ENCODE assay signal across 1 cellular context in the genomic region with DNA sequence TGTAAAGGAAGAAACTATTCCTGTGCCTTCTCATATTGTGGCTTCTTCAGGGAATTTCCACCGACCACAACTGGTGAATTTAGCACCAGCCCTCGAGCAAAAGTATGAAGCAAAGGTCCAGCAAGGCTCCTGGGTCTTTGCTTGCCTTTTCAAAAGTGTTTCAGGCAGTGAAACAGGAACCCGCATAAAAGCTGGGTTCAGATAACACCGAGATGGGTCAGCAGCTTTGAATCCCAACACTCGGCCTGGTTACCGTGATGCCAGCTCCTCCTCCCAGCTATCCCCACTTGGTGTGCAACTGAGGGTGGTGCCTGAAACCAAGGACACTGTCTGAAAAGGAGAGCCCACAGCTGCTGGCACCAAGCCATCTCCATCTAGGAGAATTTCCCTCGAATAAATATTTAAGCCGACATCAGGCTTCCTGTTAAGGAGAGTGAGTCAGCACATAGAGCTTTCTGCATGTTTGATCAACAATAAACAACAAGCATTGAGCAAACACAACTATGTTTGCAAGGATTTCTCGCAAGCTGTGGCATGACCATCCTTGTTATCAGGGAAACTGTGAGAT.
TF ChIP-seq lines count a peak whose summit lies in the region.

No MANE protein-coding gene starts in this region.

TF ChIP-seq in HepG2, 621 proteins besides CTCF, POLR2A, EP300 and RAD21 (continued from another document and continues in another):
- TF ChIP-seq ZNF709 (CRISPR knock-in tag; IDR thresholded peaks at IDR 0.05) (no peak), ZNF790 (CRISPR knock-in tag; IDR thresholded peaks at IDR 0.05; ENCODE audit: borderline replicate concordance) (no peak), NRL (CRISPR knock-in tag; IDR thresholded peaks at IDR 0.05; ENCODE audit: borderline replicate concordance) (no peak), TARDBP (CRISPR knock-in tag; IDR thresholded peaks at IDR 0.05) (peak; percentile 62; the same call in 1 of the 2 replicates), ZC3H4 (CRISPR knock-in tag; IDR thresholded peaks at IDR 0.05; ENCODE audit: borderline replicate concordance) (no peak), ZFAT (CRISPR knock-in tag; conservative IDR thresholded peaks at IDR 0.05) (no peak), ZMYM2 (CRISPR knock-in tag; IDR thresholded peaks at IDR 0.05) (0 out of 2 replicates have a peak, but pooled peaks have one; percentile 31), ASH2L (IDR thresholded peaks at IDR 0.05; ENCODE audit: insufficient read length, low read depth, low read length) (no peak), KDM5A (IDR thresholded peaks at IDR 0.05; ENCODE audit: borderline replicate concordance, low read length) (no peak), ZSCAN20 (CRISPR knock-in tag; IDR thresholded peaks at IDR 0.05; ENCODE audit: borderline replicate concordance) (no peak), ARNTL (CRISPR knock-in tag; IDR thresholded peaks at IDR 0.05) (0 out of 2 replicates have a peak, but pooled peaks have one; percentile 22), SRF (IDR thresholded peaks at IDR 0.05; ENCODE audit: low read depth, low read length) (peak; percentile 68; the same call in 1 of the 2 replicates), ZNF383 (CRISPR knock-in tag; IDR thresholded peaks at IDR 0.05; ENCODE audit: borderline replicate concordance) (no peak), ZMYM4 (CRISPR knock-in tag; IDR thresholded peaks at IDR 0.05) (peak; percentile 59; the same call in 1 of the 2 replicates), ZNF446 (CRISPR knock-in tag; IDR thresholded peaks at IDR 0.05) (no peak), KDM4B (CRISPR knock-in tag; IDR thresholded peaks at IDR 0.05) (no peak), ZNF562 (CRISPR knock-in tag; IDR thresholded peaks at IDR 0.05; ENCODE audit: borderline replicate concordance) (no peak), PTBP1 (IDR thresholded peaks at IDR 0.05; ENCODE audit: low read depth, low read length, poor library complexity, severe bottlenecking) (no peak)
- TF ChIP-seq, protein P1, sequence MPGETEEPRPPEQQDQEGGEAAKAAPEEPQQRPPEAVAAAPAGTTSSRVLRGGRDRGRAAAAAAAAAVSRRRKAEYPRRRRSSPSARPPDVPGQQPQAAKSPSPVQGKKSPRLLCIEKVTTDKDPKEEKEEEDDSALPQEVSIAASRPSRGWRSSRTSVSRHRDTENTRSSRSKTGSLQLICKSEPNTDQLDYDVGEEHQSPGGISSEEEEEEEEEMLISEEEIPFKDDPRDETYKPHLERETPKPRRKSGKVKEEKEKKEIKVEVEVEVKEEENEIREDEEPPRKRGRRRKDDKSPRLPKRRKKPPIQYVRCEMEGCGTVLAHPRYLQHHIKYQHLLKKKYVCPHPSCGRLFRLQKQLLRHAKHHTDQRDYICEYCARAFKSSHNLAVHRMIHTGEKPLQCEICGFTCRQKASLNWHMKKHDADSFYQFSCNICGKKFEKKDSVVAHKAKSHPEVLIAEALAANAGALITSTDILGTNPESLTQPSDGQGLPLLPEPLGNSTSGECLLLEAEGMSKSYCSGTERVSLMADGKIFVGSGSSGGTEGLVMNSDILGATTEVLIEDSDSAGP (CRISPR knock-in tag; IDR thresholded peaks at IDR 0.05; ENCODE audit: borderline replicate concordance) = no peak
- TF ChIP-seq, protein P2, sequence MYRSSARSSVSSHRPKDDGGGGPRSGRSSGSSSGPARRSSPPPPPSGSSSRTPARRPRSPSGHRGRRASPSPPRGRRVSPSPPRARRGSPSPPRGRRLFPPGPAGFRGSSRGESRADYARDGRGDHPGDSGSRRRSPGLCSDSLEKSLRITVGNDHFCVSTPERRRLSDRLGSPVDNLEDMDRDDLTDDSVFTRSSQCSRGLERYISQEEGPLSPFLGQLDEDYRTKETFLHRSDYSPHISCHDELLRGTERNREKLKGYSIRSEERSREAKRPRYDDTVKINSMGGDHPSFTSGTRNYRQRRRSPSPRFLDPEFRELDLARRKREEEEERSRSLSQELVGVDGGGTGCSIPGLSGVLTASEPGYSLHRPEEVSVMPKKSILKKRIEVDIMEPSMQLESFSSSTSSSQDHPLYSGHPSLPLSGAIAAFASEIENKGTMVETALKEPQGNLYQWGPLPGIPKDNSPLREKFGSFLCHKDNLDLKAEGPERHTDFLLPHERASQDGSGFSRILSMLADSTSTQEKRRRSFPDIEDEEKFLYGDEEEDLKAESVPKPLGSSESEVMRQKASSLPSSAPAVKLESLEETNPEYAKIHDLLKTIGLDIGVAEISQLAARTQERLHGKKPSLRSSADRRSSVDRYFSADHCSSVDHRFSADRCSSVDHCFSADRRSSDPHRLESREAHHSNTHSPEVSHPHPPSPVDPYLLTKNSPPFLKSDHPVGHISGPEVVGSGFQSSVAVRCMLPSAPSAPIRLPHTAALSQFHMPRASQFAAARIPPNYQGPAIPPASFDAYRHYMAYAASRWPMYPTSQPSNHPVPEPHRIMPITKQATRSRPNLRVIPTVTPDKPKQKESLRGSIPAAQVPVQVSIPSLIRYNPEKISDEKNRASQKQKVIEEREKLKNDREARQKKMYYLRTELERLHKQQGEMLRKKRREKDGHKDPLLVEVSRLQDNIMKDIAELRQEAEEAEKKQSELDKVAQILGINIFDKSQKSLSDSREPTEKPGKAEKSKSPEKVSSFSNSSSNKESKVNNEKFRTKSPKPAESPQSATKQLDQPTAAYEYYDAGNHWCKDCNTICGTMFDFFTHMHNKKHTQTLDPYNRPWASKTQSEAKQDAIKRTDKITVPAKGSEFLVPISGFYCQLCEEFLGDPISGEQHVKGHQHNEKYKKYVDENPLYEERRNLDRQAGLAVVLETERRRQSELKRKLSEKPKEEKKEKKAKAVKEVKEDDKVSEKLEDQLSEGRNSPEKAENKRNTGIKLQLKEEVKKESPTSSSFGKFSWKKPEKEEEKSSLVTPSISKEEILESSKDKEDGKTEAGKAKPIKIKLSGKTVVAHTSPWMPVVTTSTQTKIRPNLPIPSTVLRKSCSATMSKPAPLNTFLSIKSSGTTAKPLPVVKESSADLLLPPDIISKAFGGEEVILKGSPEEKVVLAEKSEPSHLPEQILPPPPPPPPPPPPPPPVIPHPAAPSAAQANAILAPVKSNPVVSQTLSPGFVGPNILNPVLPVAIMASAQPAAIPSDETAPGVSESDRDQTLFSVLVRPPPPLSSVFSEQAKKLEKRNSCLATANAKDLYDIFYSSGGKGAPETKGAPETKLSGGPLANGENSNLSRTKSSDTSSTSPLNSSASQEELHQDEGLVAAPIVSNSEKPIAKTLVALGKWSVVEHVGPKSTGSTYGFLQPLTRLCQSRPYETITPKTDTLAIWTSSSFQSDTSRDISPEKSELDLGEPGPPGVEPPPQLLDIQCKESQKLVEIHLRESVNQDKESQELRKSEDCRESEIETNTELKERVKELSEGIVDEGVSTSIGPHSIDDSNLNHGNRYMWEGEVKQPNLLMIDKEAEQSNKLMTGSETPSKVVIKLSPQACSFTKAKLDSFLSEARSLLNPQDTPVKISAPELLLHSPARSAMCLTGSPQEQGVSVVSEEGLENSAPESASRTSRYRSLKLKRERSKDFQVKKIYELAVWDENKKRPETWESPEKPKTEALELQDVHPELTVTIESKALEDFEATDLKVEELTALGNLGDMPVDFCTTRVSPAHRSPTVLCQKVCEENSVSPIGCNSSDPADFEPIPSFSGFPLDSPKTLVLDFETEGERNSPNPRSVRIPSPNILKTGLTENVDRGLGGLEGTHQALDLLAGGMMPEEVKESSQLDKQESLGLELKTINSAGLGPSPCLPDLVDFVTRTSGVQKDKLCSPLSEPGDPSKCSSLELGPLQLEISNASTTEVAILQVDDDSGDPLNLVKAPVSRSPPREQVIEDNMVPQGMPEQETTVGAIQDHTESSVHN (CRISPR knock-in tag; IDR thresholded peaks at IDR 0.05) = no peak
- TF ChIP-seq, protein P3, sequence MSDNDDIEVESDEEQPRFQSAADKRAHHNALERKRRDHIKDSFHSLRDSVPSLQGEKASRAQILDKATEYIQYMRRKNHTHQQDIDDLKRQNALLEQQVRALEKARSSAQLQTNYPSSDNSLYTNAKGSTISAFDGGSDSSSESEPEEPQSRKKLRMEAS (IDR thresholded peaks at IDR 0.05) = peak; percentile 66
- TF ChIP-seq, protein P4, sequence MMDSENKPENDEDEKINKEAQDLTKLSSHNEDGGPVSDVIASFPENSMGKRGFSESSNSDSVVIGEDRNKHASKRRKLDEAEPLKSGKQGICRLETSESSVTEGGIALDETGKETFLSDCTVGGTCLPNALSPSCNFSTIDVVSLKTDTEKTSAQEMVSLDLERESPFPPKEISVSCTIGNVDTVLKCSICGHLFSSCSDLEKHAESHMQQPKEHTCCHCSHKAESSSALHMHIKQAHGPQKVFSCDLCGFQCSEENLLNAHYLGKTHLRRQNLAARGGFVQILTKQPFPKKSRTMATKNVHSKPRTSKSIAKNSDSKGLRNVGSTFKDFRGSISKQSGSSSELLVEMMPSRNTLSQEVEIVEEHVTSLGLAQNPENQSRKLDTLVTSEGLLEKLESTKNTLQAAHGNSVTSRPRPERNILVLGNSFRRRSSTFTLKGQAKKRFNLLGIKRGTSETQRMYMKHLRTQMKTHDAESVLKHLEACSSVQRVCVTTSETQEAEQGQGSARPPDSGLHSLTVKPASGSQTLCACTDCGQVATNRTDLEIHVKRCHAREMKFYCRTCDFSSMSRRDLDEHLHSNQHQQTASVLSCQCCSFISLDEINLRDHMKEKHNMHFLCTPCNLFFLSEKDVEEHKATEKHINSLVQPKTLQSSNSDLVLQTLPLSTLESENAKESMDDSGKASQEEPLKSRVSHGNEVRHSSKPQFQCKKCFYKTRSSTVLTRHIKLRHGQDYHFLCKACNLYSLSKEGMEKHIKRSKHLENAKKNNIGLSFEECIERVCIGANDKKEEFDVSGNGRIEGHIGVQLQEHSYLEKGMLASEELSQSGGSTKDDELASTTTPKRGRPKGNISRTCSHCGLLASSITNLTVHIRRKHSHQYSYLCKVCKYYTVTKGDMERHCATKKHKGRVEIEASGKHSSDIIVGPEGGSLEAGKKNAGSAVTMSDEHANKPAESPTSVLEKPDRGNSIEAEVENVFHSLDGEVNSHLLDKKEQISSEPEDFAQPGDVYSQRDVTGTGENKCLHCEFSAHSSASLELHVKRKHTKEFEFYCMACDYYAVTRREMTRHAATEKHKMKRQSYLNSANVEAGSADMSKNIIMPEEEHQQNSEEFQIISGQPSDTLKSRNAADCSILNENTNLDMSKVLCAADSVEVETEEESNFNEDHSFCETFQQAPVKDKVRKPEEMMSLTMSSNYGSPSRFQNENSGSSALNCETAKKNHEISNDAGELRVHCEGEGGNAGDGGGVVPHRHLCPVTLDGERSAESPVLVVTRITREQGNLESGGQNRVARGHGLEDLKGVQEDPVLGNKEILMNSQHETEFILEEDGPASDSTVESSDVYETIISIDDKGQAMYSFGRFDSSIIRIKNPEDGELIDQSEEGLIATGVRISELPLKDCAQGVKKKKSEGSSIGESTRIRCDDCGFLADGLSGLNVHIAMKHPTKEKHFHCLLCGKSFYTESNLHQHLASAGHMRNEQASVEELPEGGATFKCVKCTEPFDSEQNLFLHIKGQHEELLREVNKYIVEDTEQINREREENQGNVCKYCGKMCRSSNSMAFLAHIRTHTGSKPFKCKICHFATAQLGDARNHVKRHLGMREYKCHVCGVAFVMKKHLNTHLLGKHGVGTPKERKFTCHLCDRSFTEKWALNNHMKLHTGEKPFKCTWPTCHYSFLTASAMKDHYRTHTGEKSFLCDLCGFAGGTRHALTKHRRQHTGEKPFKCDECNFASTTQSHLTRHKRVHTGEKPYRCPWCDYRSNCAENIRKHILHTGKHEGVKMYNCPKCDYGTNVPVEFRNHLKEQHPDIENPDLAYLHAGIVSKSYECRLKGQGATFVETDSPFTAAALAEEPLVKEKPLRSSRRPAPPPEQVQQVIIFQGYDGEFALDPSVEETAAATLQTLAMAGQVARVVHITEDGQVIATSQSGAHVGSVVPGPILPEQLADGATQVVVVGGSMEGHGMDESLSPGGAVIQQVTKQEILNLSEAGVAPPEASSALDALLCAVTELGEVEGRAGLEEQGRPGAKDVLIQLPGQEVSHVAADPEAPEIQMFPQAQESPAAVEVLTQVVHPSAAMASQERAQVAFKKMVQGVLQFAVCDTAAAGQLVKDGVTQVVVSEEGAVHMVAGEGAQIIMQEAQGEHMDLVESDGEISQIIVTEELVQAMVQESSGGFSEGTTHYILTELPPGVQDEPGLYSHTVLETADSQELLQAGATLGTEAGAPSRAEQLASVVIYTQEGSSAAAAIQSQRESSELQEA (CRISPR knock-in tag; IDR thresholded peaks at IDR 0.05; ENCODE audit: not compliant biosample characterization) = no peak
- TF ChIP-seq, protein P5, sequence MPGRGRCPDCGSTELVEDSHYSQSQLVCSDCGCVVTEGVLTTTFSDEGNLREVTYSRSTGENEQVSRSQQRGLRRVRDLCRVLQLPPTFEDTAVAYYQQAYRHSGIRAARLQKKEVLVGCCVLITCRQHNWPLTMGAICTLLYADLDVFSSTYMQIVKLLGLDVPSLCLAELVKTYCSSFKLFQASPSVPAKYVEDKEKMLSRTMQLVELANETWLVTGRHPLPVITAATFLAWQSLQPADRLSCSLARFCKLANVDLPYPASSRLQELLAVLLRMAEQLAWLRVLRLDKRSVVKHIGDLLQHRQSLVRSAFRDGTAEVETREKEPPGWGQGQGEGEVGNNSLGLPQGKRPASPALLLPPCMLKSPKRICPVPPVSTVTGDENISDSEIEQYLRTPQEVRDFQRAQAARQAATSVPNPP (CRISPR knock-in tag; IDR thresholded peaks at IDR 0.05) = no peak
- TF ChIP-seq, protein P6, sequence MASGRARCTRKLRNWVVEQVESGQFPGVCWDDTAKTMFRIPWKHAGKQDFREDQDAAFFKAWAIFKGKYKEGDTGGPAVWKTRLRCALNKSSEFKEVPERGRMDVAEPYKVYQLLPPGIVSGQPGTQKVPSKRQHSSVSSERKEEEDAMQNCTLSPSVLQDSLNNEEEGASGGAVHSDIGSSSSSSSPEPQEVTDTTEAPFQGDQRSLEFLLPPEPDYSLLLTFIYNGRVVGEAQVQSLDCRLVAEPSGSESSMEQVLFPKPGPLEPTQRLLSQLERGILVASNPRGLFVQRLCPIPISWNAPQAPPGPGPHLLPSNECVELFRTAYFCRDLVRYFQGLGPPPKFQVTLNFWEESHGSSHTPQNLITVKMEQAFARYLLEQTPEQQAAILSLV (CRISPR knock-in tag; IDR thresholded peaks at IDR 0.05; ENCODE audit: borderline replicate concordance) = no peak
- TF ChIP-seq, protein P7, sequence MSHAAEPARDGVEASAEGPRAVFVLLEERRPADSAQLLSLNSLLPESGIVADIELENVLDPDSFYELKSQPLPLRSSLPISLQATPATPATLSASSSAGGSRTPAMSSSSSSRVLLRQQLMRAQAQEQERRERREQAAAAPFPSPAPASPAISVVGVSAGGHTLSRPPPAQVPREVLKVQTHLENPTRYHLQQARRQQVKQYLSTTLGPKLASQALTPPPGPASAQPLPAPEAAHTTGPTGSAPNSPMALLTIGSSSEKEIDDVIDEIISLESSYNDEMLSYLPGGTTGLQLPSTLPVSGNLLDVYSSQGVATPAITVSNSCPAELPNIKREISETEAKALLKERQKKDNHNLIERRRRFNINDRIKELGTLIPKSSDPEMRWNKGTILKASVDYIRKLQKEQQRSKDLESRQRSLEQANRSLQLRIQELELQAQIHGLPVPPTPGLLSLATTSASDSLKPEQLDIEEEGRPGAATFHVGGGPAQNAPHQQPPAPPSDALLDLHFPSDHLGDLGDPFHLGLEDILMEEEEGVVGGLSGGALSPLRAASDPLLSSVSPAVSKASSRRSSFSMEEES (CRISPR knock-in tag; IDR thresholded peaks at IDR 0.05) = peak; percentile 84
